Comparison of ENCODE assay signal across 11 cellular contexts in the genomic region with DNA sequence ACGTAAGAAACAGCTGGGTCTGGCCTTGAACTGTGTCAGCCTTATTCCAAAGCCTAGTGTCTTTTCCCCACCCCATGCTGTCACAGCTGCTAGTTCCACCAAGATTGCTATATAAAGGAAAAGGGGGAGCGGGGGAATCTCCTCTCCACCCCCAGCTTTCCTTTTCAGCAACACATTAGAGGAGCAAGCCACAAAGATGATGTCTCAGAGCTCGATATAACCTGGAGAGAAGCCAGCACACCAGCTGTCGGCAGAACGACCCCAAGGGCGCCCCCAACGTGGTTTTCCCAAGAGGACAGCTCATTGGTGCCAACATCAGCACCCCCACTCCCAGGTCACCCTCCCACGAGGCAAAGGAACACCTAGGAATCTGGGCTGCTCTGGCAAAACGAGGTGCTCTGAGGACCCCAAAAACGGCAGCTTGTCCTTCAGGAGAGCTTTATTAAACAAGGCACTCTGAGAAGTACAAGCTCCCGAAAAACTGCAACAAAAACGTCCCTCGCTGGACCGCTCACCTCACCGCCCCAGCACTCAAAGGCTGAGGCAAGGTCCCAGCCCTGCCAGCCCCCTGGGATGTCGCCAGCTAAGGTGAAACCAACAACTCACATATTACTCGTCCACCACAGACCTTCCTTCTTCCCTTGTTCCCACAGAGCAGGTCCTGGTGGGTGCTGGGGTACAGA. TPM values are rescaled to one million over a fixed set of nuclear protein-coding genes. Genes with fewer than 3 reads are reported as not detected.
DNase-seq lines count a peak whose midpoint lies in the region; ATAC-seq and TF ChIP-seq lines count a peak whose summit lies in the region.
"Had no signal": no experiment of that assay in that cellular context is flagged by ENCODE, and none has a peak within 500 bp of the region (broad histone marks: within the 10 kb centered on the region; RNA-seq: fewer than 3 reads in every experiment).

No MANE protein-coding gene starts in this region.

- no peak for DNase-seq in activated T-cell treated with anti-CD3 and anti-CD28 coated beads, Interleukin-2, amount 50 U/mL, for 24 hours
- no peak for DNase-seq in activated T-cell treated with anti-CD3 and anti-CD28 coated beads for 4 hours
- peak in 2 of 10 donors; percentile 43 for DNase-seq in dorsolateral prefrontal cortex
- no peak for DNase-seq in neural progenitor cell (ENCODE audit: low spot score)
- no peak for DNase-seq in transverse colon
- DNase-seq in central memory CD4-positive, alpha-beta T cell = no peak
- DNase-seq in mammary epithelial cell = no peak
- DNase-seq: activated CD8-positive, alpha-beta memory T cell treated with anti-CD3 and anti-CD28 coated beads, Interleukin-2, amount 50 U/mL, for 4 hours; AML-193; NCI-H345 had no signal

- TF ChIP-seq EP300 in transverse colon (IDR thresholded peaks at IDR 0.05; ENCODE audit: low read depth) = no peak

- 56% methylated on average over 17 of the region's 17 CpGs; no CpG with 5 or more reads in 1 of the 2 donors for WGBS in transverse colon (ENCODE audit: low coverage in 1 of 2), 2 donors
- 49% methylated on average over 15 of the region's 17 CpGs for WGBS in mammary epithelial cell (ENCODE audit: low coverage, missing lambda C conversion rate)

- no peaks in the 10 kb centered on the region for H3F3A ChIP-seq in neural progenitor cell (ENCODE audit: low read depth)

- H3K79me2 ChIP-seq in neural progenitor cell (ENCODE audit: low read depth) = no peaks in the 10 kb centered on the region
- no peaks in the 10 kb centered on the region for H3K79me2 ChIP-seq in mammary epithelial cell (ENCODE audit: insufficient read depth, low read length)

- CTCF ChIA-PET in mammary epithelial cell (lab: Charles Lee; ENCODE audit: low non-redundant PET) = interaction anchor here (0.6 kb wide), 1 partner anchor 89 kb away, joined by 5 read pairs; no protein-coding TSS in a partner anchor

- H3K9ac ChIP-seq in neural progenitor cell (no peak overlapping the region), mammary epithelial cell (ENCODE audit: insufficient read depth, low read length) (no peak overlapping the region)

- dilution Hi-C loops in mammary epithelial cell (cut with HindIII; ENCODE audit: low sequenced_read_pairs) = loop anchor here (5.0 kb wide), 1 partner anchor 60 kb away; no protein-coding TSS in a partner anchor

- TF ChIP-seq CTCF in dorsolateral prefrontal cortex (IDR thresholded peaks at IDR 0.05 in 54 of 56, conservative IDR thresholded peaks at IDR 0.05 in 2 of 56; ENCODE audit: low read depth in 1 of 56, partially characterized antibody in 56 of 56) = no peak
- TF ChIP-seq CTCF in neural progenitor cell (IDR thresholded peaks at IDR 0.05) = no peak
- TF ChIP-seq CTCF in transverse colon (IDR thresholded peaks at IDR 0.05) = no peak
- no peak for TF ChIP-seq CTCF in mammary epithelial cell (conservative IDR thresholded peaks at IDR 0.05 in 1 of 2, IDR thresholded peaks at IDR 0.05 in 1 of 2; ENCODE audit: extremely low read depth in 1 of 2, insufficient read depth in 1 of 2, low read depth in 1 of 2, low read length in 2 of 2)

- H3K4me1 ChIP-seq in neural progenitor cell (no peaks in the 10 kb centered on the region), transverse colon (peaks cover 11 to 45% (median 25%) of the 10 kb centered on the region in 4 donors), mammary epithelial cell (ENCODE audit: insufficient read depth, low read length) (no peaks in the 10 kb centered on the region)

- in situ Hi-C loops in transverse colon (cut with MboI; ENCODE audit: low pct_ligation_motif_present in 1 of 4, low pct_unique_long_range_greater_than_20kb in 1 of 4, low sequenced_read_pairs in 3 of 4) (no loop called here), mammary epithelial cell (cut with MboI; ENCODE audit: low sequenced_read_pairs in 2 of 2) (no loop called here)

- no peak for ATAC-seq in GM21786 (IDR thresholded peaks at IDR 0.05; ENCODE audit: unreplicated experiment)

- no TSS peak for BruUV-seq in mammary epithelial cell (replicated peaks; lab: Mats Ljungman, UMichigan)

- H3K4me2 ChIP-seq in neural progenitor cell (no peak overlapping the region), mammary epithelial cell (ENCODE audit: insufficient read depth, low read depth, low read length) (no peak overlapping the region)

- H3K27ac ChIP-seq in dorsolateral prefrontal cortex (peak overlapping the region; percentile 10 to 92 (median 82)), neural progenitor cell (no peak overlapping the region), transverse colon (peak overlapping the region; percentile 52 to 71 (median 68)), mammary epithelial cell (ENCODE audit: insufficient read depth, low read depth, low read length) (no peak overlapping the region)

- H3K4me1 Mint-ChIP-seq in activated T-cell treated with anti-CD3 and anti-CD28 coated beads, Interleukin-2, amount 50 U/mL, for 24 hours (ENCODE audit: low read depth) = peaks cover 9% of the 10 kb centered on the region
- H3K4me1 Mint-ChIP-seq in neural progenitor cell = peaks cover 11% of the 10 kb centered on the region

- H3K9me3 Mint-ChIP-seq in activated T-cell treated with anti-CD3 and anti-CD28 coated beads, Interleukin-2, amount 50 U/mL, for 24 hours = no peaks in the 10 kb centered on the region
- no peaks in the 10 kb centered on the region for H3K9me3 Mint-ChIP-seq in neural progenitor cell

- peak overlapping the region; percentile 86 for H3K27ac Mint-ChIP-seq in activated T-cell treated with anti-CD3 and anti-CD28 coated beads, Interleukin-2, amount 50 U/mL, for 24 hours
- no peak overlapping the region for H3K27ac Mint-ChIP-seq in neural progenitor cell

- H2AFZ ChIP-seq in neural progenitor cell (replicated peaks) (no peak overlapping the region), mammary epithelial cell (ENCODE audit: low read depth, low read length) (no peak overlapping the region)

- intact Hi-C loops in dorsolateral prefrontal cortex (cut with DNase I) (no loop called here), transverse colon (cut with DNase I; ENCODE audit: low total_unique reads) (no loop called here), mammary epithelial cell (cut with micrococcal nuclease) (no loop called here)

- H3K9me3 ChIP-seq in neural progenitor cell (ENCODE audit: low read depth) (no peaks in the 10 kb centered on the region), transverse colon (no peaks in the 10 kb centered on the region), mammary epithelial cell (replicated peaks; ENCODE audit: insufficient read depth, low read length) (no peaks in the 10 kb centered on the region)

- H3K27me3 Mint-ChIP-seq in activated T-cell treated with anti-CD3 and anti-CD28 coated beads, Interleukin-2, amount 50 U/mL, for 24 hours = peaks cover 7% of the 10 kb centered on the region
- peaks cover 9% of the 10 kb centered on the region for H3K27me3 Mint-ChIP-seq in neural progenitor cell (ENCODE audit: insufficient read depth, low read depth)

- H3K4me3 ChIP-seq in dorsolateral prefrontal cortex (peak overlapping the region in 57 of 59 donors; percentile 2 to 59 (median 37)), neural progenitor cell (no peak overlapping the region), transverse colon (no peak overlapping the region), mammary epithelial cell (replicated peaks in 1 of 3; ENCODE audit: insufficient read depth in 1 of 3, low read depth in 2 of 3, low read length in 3 of 3) (no peak overlapping the region)

- TF ChIP-seq POLR2A in transverse colon (IDR thresholded peaks at IDR 0.05) = no peak

- no peaks in the 10 kb centered on the region for H3K27me3 ChIP-seq in dorsolateral prefrontal cortex
- no peaks in the 10 kb centered on the region for H3K27me3 ChIP-seq in neural progenitor cell
- no peaks in the 10 kb centered on the region for H3K27me3 ChIP-seq in transverse colon
- H3K27me3 ChIP-seq in mammary epithelial cell (ENCODE audit: insufficient read depth, low read length) = peaks cover 2% of the 10 kb centered on the region

- no peaks in the 10 kb centered on the region for H3K36me3 ChIP-seq in neural progenitor cell
- H3K36me3 ChIP-seq in transverse colon = no peaks in the 10 kb centered on the region
- H3K36me3 ChIP-seq in mammary epithelial cell (ENCODE audit: insufficient read depth, low read length) = no peaks in the 10 kb centered on the region

- H3K4me3 Mint-ChIP-seq in activated T-cell treated with anti-CD3 and anti-CD28 coated beads, Interleukin-2, amount 50 U/mL, for 24 hours = no peak overlapping the region
- peak overlapping the region; percentile 31 for H3K4me3 Mint-ChIP-seq in neural progenitor cell

- H4K20me1 ChIP-seq in neural progenitor cell (ENCODE audit: low read depth) (no peaks in the 10 kb centered on the region), mammary epithelial cell (ENCODE audit: insufficient read depth, low read length) (no peaks in the 10 kb centered on the region)

- no peaks in the 10 kb centered on the region for H3K36me3 Mint-ChIP-seq in activated T-cell treated with anti-CD3 and anti-CD28 coated beads, Interleukin-2, amount 50 U/mL, for 24 hours (ENCODE audit: low read depth)
- no peaks in the 10 kb centered on the region for H3K36me3 Mint-ChIP-seq in neural progenitor cell

RNA-seq across cellular contexts. Expression of gene ATP9A, which starts 36.3 kb away (rescaled TPM):
- total RNA-seq in dorsolateral prefrontal cortex (100 to 1,000 TPM; 142 to 325 (median 243) TPM), neural progenitor cell (ENCODE audit: low replicate concordance) (17.6 and 18.2 TPM in 2 replicates), transverse colon (10 to 100 TPM; 66.3 to 93.0 (median 78.9) TPM), mammary epithelial cell (10 to 100 TPM in 1 of 2 donors, 1 to 10 TPM in 1; 9.5 to 37.0 TPM)
- polyA plus RNA-seq in mammary epithelial cell = 2.2 TPM
- polyA minus RNA-seq in mammary epithelial cell = 6.0 TPM

Comparison
In these comparisons a context has a peak if more than half of its experiments do, and no peak if none do; other contexts are left out.
1. H3K27ac ChIP-seq: peak in dorsolateral prefrontal cortex (59 of 59) and transverse colon (4 of 4); none in neural progenitor cell (single experiment) and mammary epithelial cell (single experiment).
2. H3K4me3 ChIP-seq: peak in dorsolateral prefrontal cortex (57 of 59); none in neural progenitor cell (single experiment), transverse colon (0 of 4) and mammary epithelial cell (0 of 3).